ENCODE assay signal across 1 cellular context in the genomic region with DNA sequence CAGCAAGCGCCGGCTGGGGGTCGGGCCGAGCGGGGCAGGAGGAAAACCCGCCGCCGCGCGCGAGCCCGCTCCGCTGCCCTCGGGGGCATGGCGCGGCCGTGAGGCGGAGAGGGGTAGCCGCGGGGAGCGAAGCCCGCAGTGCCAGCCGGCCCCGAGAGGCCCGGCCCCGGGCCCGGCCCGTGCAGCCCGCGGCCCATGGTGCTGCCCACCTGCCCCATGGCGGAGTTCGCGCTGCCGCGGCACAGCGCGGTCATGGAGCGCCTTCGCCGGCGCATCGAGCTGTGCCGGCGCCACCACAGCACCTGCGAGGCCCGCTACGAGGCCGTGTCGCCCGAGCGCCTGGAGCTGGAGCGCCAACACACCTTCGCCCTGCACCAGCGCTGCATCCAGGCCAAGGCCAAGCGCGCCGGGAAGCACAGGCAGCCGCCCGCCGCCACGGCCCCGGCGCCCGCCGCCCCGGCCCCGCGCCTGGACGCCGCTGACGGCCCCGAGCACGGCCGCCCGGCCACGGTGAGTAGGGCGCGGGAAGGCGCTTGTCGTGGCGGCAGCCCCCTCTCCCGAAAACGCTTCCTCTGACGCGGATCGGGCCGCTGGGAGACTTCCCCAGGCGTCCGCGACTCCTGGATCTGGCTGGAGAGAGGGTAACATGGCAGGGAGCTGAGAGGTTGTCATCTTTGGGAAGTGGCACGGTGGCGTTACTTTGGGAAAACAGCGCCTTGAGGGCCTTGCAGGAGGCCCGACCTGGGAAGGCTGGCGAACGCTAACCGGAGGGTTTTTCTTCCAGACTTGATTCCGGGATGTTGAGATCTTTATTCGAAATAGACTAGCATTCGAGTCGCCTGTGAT.
A peak's percentile ranks its signal among the peaks of the same experiment; 100 is the strongest.
TF ChIP-seq lines count a peak whose summit lies in the region.

No MANE protein-coding gene starts in this region.

TF ChIP-seq in K562, 482 proteins besides CTCF, POLR2A, EP300 and RAD21 (continues in another document):
- TF ChIP-seq ATF1 (CRISPR knock-in tag; IDR thresholded peaks at IDR 0.05) (no peak), ATF1 (tag; IDR thresholded peaks at IDR 0.05) (peak; percentile 54; the same call in 1 of the 2 replicates), NONO (IDR thresholded peaks at IDR 0.05; ENCODE audit: low read depth in 2 of 2, low read length in 1 of 2) (peak; percentile 17 to 43; a peak in 2 of 4 replicates), PHB2 (IDR thresholded peaks at IDR 0.05; ENCODE audit: low read depth) (no peak), RUNX1 (IDR thresholded peaks at IDR 0.05; ENCODE audit: low read depth) (no peak), NR1H2 (CRISPR knock-in tag; IDR thresholded peaks at IDR 0.05) (0 out of 2 replicates have a peak, but pooled peaks have one; percentile 22), NR2C1 (IDR thresholded peaks at IDR 0.05) (no peak), NR2C1 (tag; IDR thresholded peaks at IDR 0.05) (no peak), ZNF224 (CRISPR knock-in tag; IDR thresholded peaks at IDR 0.05) (no peak), SAFB (IDR thresholded peaks at IDR 0.05; ENCODE audit: borderline replicate concordance, low read depth, low read length) (no peak), HDAC1 (IDR thresholded peaks at IDR 0.05) (peak in 1 of 2 experiments; percentile 47; a peak in 1 of 4 replicates), ARID4B (CRISPR knock-in tag; IDR thresholded peaks at IDR 0.05) (peak; percentile 70; the same call in 1 of the 2 replicates), ZNF3 (CRISPR knock-in tag; IDR thresholded peaks at IDR 0.05) (no peak), RBM34 (IDR thresholded peaks at IDR 0.05; ENCODE audit: borderline replicate concordance, insufficient read depth, low read length) (no peak), ZNF75A (CRISPR knock-in tag; IDR thresholded peaks at IDR 0.05) (no peak), PHF8 (IDR thresholded peaks at IDR 0.05; ENCODE audit: borderline replicate concordance, low read length) (peak; percentile 82; the same call in 1 of the 2 replicates), MLLT1 (IDR thresholded peaks at IDR 0.05) (no peak), HOXB6 (CRISPR knock-in tag; IDR thresholded peaks at IDR 0.05; ENCODE audit: borderline replicate concordance) (no peak), HNRNPL (IDR thresholded peaks at IDR 0.05; ENCODE audit: low read depth, low read length) (peak; percentile 36; the same call in 1 of the 2 replicates), SRSF1 (IDR thresholded peaks at IDR 0.05; ENCODE audit: low read depth, low read length) (no peak), TRIM24 (IDR thresholded peaks at IDR 0.05) (no peak), POLR3G (IDR thresholded peaks at IDR 0.05; ENCODE audit: extremely low read depth, insufficient read length, insufficient replicate concordance) (no peak), CREB3 (tag; conservative IDR thresholded peaks at IDR 0.05; ENCODE audit: low read depth) (no peak), NR3C1 (CRISPR knock-in tag; IDR thresholded peaks at IDR 0.05) (no peak), BMI1 (IDR thresholded peaks at IDR 0.05; ENCODE audit: low read length) (no peak), CBX5 (IDR thresholded peaks at IDR 0.05; ENCODE audit: borderline replicate concordance, low read depth) (no peak), MAZ (CRISPR knock-in tag; conservative IDR thresholded peaks at IDR 0.05 in 1 of 2, IDR thresholded peaks at IDR 0.05 in 1 of 2) (0 out of 4 replicates have a peak, but pooled peaks of 1 of the 2 experiments have one; percentile 13), SMARCE1 (IDR thresholded peaks at IDR 0.05) (0 out of 2 replicates have a peak, but pooled peaks have one; percentile 17), SMARCA5 (IDR thresholded peaks at IDR 0.05) (no peak), EWSR1 (IDR thresholded peaks at IDR 0.05; ENCODE audit: borderline replicate concordance, low read depth, partially characterized antibody) (no peak), ZZZ3 (IDR thresholded peaks at IDR 0.05) (no peak), SMARCB1 (IDR thresholded peaks at IDR 0.05; ENCODE audit: insufficient read length, low read depth) (no peak), RB1 (IDR thresholded peaks at IDR 0.05; ENCODE audit: low read depth) (peak; percentile 5; the same call in 1 of the 2 replicates), TGIF2 (CRISPR knock-in tag; IDR thresholded peaks at IDR 0.05) (no peak; the same call in 1 of the 2 replicates), HMG20A (CRISPR knock-in tag; conservative IDR thresholded peaks at IDR 0.05) (no peak), RBFOX2 (IDR thresholded peaks at IDR 0.05; ENCODE audit: low read depth, low read length) (peak; percentile 74), SIX5 (IDR thresholded peaks at IDR 0.05; ENCODE audit: borderline replicate concordance in 1 of 2, insufficient read depth in 1 of 2, low read depth in 1 of 2, low read length in 2 of 2) (no peak), SIN3B (IDR thresholded peaks at IDR 0.05; ENCODE audit: low read depth) (peak; percentile 57; the same call in 1 of the 2 replicates), TFAM (CRISPR knock-in tag; conservative IDR thresholded peaks at IDR 0.05) (no peak), MTA3 (IDR thresholded peaks at IDR 0.05; ENCODE audit: borderline replicate concordance) (0 out of 2 replicates have a peak, but pooled peaks have one; percentile 23), ZC3H11A (IDR thresholded peaks at IDR 0.05; ENCODE audit: low read depth, low read length) (no peak), POLR2AphosphoS2 (IDR thresholded peaks at IDR 0.05; ENCODE audit: low read length) (no peak)
- TF ChIP-seq, protein P1, sequence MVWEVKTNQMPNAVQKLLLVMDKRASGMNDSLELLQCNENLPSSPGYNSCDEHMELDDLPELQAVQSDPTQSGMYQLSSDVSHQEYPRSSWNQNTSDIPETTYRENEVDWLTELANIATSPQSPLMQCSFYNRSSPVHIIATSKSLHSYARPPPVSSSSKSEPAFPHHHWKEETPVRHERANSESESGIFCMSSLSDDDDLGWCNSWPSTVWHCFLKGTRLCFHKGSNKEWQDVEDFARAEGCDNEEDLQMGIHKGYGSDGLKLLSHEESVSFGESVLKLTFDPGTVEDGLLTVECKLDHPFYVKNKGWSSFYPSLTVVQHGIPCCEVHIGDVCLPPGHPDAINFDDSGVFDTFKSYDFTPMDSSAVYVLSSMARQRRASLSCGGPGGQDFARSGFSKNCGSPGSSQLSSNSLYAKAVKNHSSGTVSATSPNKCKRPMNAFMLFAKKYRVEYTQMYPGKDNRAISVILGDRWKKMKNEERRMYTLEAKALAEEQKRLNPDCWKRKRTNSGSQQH (CRISPR knock-in tag; IDR thresholded peaks at IDR 0.05): no peak
- TF ChIP-seq, protein P2, sequence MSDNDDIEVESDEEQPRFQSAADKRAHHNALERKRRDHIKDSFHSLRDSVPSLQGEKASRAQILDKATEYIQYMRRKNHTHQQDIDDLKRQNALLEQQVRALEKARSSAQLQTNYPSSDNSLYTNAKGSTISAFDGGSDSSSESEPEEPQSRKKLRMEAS (CRISPR knock-in tag; IDR thresholded peaks at IDR 0.05): peak; percentile 8; the same call in 1 of the 2 replicates
- TF ChIP-seq, protein P3, sequence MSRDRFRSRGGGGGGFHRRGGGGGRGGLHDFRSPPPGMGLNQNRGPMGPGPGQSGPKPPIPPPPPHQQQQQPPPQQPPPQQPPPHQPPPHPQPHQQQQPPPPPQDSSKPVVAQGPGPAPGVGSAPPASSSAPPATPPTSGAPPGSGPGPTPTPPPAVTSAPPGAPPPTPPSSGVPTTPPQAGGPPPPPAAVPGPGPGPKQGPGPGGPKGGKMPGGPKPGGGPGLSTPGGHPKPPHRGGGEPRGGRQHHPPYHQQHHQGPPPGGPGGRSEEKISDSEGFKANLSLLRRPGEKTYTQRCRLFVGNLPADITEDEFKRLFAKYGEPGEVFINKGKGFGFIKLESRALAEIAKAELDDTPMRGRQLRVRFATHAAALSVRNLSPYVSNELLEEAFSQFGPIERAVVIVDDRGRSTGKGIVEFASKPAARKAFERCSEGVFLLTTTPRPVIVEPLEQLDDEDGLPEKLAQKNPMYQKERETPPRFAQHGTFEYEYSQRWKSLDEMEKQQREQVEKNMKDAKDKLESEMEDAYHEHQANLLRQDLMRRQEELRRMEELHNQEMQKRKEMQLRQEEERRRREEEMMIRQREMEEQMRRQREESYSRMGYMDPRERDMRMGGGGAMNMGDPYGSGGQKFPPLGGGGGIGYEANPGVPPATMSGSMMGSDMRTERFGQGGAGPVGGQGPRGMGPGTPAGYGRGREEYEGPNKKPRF (IDR thresholded peaks at IDR 0.05; ENCODE audit: low read depth, low read length): no peak
- TF ChIP-seq, protein P4, sequence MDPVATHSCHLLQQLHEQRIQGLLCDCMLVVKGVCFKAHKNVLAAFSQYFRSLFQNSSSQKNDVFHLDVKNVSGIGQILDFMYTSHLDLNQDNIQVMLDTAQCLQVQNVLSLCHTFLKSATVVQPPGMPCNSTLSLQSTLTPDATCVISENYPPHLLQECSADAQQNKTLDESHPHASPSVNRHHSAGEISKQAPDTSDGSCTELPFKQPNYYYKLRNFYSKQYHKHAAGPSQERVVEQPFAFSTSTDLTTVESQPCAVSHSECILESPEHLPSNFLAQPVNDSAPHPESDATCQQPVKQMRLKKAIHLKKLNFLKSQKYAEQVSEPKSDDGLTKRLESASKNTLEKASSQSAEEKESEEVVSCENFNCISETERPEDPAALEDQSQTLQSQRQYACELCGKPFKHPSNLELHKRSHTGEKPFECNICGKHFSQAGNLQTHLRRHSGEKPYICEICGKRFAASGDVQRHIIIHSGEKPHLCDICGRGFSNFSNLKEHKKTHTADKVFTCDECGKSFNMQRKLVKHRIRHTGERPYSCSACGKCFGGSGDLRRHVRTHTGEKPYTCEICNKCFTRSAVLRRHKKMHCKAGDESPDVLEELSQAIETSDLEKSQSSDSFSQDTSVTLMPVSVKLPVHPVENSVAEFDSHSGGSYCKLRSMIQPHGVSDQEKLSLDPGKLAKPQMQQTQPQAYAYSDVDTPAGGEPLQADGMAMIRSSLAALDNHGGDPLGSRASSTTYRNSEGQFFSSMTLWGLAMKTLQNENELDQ (CRISPR knock-in tag; IDR thresholded peaks at IDR 0.05; ENCODE audit: borderline replicate concordance): no peak
- TF ChIP-seq, protein P5, sequence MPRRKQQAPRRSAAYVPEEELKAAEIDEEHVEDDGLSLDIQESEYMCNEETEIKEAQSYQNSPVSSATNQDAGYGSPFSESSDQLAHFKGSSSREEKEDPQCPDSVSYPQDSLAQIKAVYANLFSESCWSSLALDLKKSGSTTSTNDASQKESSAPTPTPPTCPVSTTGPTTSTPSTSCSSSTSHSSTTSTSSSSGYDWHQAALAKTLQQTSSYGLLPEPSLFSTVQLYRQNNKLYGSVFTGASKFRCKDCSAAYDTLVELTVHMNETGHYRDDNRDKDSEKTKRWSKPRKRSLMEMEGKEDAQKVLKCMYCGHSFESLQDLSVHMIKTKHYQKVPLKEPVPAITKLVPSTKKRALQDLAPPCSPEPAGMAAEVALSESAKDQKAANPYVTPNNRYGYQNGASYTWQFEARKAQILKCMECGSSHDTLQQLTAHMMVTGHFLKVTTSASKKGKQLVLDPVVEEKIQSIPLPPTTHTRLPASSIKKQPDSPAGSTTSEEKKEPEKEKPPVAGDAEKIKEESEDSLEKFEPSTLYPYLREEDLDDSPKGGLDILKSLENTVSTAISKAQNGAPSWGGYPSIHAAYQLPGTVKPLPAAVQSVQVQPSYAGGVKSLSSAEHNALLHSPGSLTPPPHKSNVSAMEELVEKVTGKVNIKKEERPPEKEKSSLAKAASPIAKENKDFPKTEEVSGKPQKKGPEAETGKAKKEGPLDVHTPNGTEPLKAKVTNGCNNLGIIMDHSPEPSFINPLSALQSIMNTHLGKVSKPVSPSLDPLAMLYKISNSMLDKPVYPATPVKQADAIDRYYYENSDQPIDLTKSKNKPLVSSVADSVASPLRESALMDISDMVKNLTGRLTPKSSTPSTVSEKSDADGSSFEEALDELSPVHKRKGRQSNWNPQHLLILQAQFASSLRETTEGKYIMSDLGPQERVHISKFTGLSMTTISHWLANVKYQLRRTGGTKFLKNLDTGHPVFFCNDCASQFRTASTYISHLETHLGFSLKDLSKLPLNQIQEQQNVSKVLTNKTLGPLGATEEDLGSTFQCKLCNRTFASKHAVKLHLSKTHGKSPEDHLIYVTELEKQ (CRISPR knock-in tag; IDR thresholded peaks at IDR 0.05): no peak
